ENCODE assay signal across 8 cellular contexts in genomic region chr2:159226059-159226461, GRCh38.
A peak's percentile ranks its signal among the peaks of the same experiment; 100 is the strongest.
DNase-seq lines count a peak whose midpoint lies in the region; ATAC-seq and TF ChIP-seq lines count a peak whose summit lies in the region.

No MANE protein-coding gene starts in this region.

- TF ChIP-seq POLR2A in right lobe of liver (IDR thresholded peaks at IDR 0.05): no peak

- no peaks in the 10 kb centered on the region for H3K27me3 Mint-ChIP-seq in WTC11 (ENCODE audit: low read depth)

- TF ChIP-seq CTCF in WTC11 (IDR thresholded peaks at IDR 0.05) (no peak), right lobe of liver (IDR thresholded peaks at IDR 0.05) (no peak), BE2C (IDR thresholded peaks at IDR 0.05; ENCODE audit: low read depth, low read length) (no peak)

- no peaks in the 10 kb centered on the region for H3K4me1 ChIP-seq in right lobe of liver
- no peaks in the 10 kb centered on the region for H3K4me1 ChIP-seq in BE2C

- H3K36me3 ChIP-seq in right lobe of liver: peaks cover 0 to 38% (median 5%) of the 10 kb centered on the region in 4 donors
- no peaks in the 10 kb centered on the region; the same call in 1 of the 2 replicates for H3K36me3 ChIP-seq in BE2C

- H3K4me3 ChIP-seq in right lobe of liver: no peak overlapping the region
- H3K4me3 ChIP-seq in BE2C (ENCODE audit: low read depth, low read length): no peak overlapping the region

- H3K9me3 Mint-ChIP-seq in WTC11: no peaks in the 10 kb centered on the region

- CTCF ChIA-PET in WTC11 (lab: Charles Lee): no interaction called here

- POLR2A ChIA-PET in WTC11 (lab: Charles Lee): interaction anchor here (0.7 kb wide), 1 partner anchor 704 kb away, joined by 3 read pairs; no protein-coding TSS in a partner anchor

- peak overlapping the region; percentile 63; the same call in 1 of the 2 replicates for H3K27ac Mint-ChIP-seq in WTC11

- no peaks in the 10 kb centered on the region for H3K9me3 ChIP-seq in right lobe of liver
- no peaks in the 10 kb centered on the region for H3K9me3 ChIP-seq in BE2C

- DNase-seq in NCI-H82 (lab: John Stamatoyannopoulos, UW): peak; percentile 17
- DNase-seq in NCI-H82 treated with DMSO at 0.1 percent for 48 hours (lab: John Stamatoyannopoulos, UW; ENCODE audit: unreplicated experiment): no peak
- no peak for DNase-seq in WTC11 (ENCODE audit: low spot score)
- DNase-seq in right lobe of liver: no peak
- DNase-seq in BE2C: no peak

- peaks cover 7% of the 10 kb centered on the region for H3K36me3 Mint-ChIP-seq in WTC11

- H3K27me3 ChIP-seq in right lobe of liver (no peaks in the 10 kb centered on the region), BE2C (no peaks in the 10 kb centered on the region)

- no peak overlapping the region for H3K4me3 Mint-ChIP-seq in WTC11

- ATAC-seq in HG03442 (IDR thresholded peaks at IDR 0.05; ENCODE audit: unreplicated experiment): peak; percentile 65
- no peak for ATAC-seq in WTC11
- ATAC-seq in right lobe of liver: peak; percentile 49 to 64 (median 57)
- ATAC-seq in GM21576 (IDR thresholded peaks at IDR 0.05; ENCODE audit: unreplicated experiment): no peak
- ATAC-seq in HG02623 (IDR thresholded peaks at IDR 0.05; ENCODE audit: unreplicated experiment): no peak

- intact Hi-C loops in right lobe of liver (cut with DNase I): no loop called here

- no peak overlapping the region for H3K27ac ChIP-seq in right lobe of liver

- peaks cover 5% of the 10 kb centered on the region; the same call in 1 of the 2 replicates for H3K4me1 Mint-ChIP-seq in WTC11

- 49% methylated on average over 5 of the region's 5 CpGs for WGBS in right lobe of liver (ENCODE audit: insufficient coverage, low coverage, low lambda C conversion rate, missing lambda C conversion rate)

TF ChIP-seq in WTC11, 78 proteins besides CTCF, POLR2A, EP300 and RAD21:
- no peak for TF ChIP-seq E2F5 (CRISPR knock-in tag; IDR thresholded peaks at IDR 0.05)
- TF ChIP-seq RELA (CRISPR knock-in tag; IDR thresholded peaks at IDR 0.05; ENCODE audit: borderline replicate concordance): no peak
- TF ChIP-seq IRF1 (CRISPR knock-in tag; IDR thresholded peaks at IDR 0.05): no peak
- no peak for TF ChIP-seq MXD4 (CRISPR knock-in tag; IDR thresholded peaks at IDR 0.05; ENCODE audit: borderline replicate concordance)
- no peak for TF ChIP-seq ZNF281 (CRISPR knock-in tag; IDR thresholded peaks at IDR 0.05)
- TF ChIP-seq GABPB1 (CRISPR knock-in tag; IDR thresholded peaks at IDR 0.05): no peak
- no peak for TF ChIP-seq ERG (CRISPR knock-in tag; IDR thresholded peaks at IDR 0.05)
- no peak for TF ChIP-seq FOXP1 (CRISPR knock-in tag; IDR thresholded peaks at IDR 0.05; ENCODE audit: borderline replicate concordance)
- TF ChIP-seq NR2C2 (CRISPR knock-in tag; IDR thresholded peaks at IDR 0.05): no peak
- TF ChIP-seq OVOL2 (CRISPR knock-in tag; IDR thresholded peaks at IDR 0.05; ENCODE audit: borderline replicate concordance): no peak
- no peak for TF ChIP-seq ZNF219 (CRISPR knock-in tag; IDR thresholded peaks at IDR 0.05; ENCODE audit: borderline replicate concordance)
- TF ChIP-seq TP53 (CRISPR knock-in tag; IDR thresholded peaks at IDR 0.05): no peak
- TF ChIP-seq ATF6 (CRISPR knock-in tag; IDR thresholded peaks at IDR 0.05): no peak
- TF ChIP-seq PRRX2 (CRISPR knock-in tag; IDR thresholded peaks at IDR 0.05): no peak
- no peak for TF ChIP-seq ZMAT4 (CRISPR knock-in tag; IDR thresholded peaks at IDR 0.05)
- TF ChIP-seq NFYB (CRISPR knock-in tag; conservative IDR thresholded peaks at IDR 0.05; ENCODE audit: low read depth): no peak
- TF ChIP-seq MYBL2 (CRISPR knock-in tag; IDR thresholded peaks at IDR 0.05): no peak
- no peak for TF ChIP-seq JAZF1 (CRISPR knock-in tag; IDR thresholded peaks at IDR 0.05)

Comparison
In these comparisons a context has a peak if more than half of its experiments do, and no peak if none do; other contexts are left out.
1. ATAC-seq: peak in HG03442 (single experiment) and right lobe of liver (4 of 4); none in WTC11 (single experiment), GM21576 (single experiment) and HG02623 (single experiment).